ENCODE assay signal across 10 cellular contexts in the genomic region with DNA sequence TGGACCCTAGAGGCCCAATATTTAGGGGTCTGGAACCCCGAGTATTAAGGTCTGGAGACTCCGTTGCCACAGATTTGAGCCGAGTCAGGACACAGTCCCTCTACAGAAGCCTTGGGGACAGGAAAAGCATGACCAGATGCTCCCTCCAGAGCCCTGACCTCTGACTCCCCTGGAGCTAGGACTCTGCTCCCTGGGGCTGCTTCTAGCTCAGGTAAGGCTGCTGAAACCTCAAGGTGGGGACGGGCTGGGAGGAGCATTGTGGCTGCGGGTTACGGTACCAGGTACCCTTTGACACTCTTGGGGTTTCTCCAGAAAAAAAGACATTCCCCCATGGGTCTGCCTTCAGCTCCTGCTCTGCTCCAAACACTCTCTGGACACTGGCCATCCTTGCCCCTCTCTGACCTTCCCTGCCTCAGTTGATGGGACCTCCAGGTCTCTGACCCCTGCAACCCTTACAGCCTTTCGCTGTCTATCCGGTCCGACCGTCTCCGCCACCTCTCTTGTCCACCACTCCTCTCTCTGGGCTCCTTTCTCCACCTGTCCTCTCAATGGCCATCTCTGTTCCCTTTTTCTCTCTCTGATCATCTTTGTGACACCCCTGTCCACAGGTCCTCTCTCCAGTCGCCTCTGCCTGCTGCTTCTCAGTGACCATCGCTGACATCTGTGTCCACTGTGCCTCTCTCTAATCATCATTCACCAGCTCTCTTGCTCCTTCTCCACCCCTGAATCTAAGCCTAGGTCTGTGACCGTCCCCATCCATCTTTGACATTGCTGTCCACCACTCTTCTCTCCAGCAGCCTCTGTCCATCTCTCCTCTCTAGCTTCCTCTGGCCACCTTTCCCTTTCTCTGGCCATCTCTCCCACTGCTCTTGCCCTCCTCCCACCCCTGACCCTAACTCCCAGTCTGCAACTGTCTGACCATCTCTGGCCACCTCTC. TPM values are rescaled to one million over a fixed set of nuclear protein-coding genes. Genes with fewer than 3 reads are reported as not detected.
DNase-seq lines count a peak whose midpoint lies in the region; ATAC-seq and TF ChIP-seq lines count a peak whose summit lies in the region.
"Had no signal": no experiment of that assay in that cellular context is flagged by ENCODE, and none has a peak within 500 bp of the region (broad histone marks: within the 10 kb centered on the region; RNA-seq: fewer than 3 reads in every experiment).

No MANE protein-coding gene starts in this region.

- peak overlapping the region; percentile 71 for H3K27ac ChIP-seq in naive thymus-derived CD4-positive, alpha-beta T cell (ENCODE audit: low read depth, low read length)
- no peak overlapping the region for H3K27ac ChIP-seq in caudate nucleus (ENCODE audit: low read depth, low read length)

- peak overlapping the region; percentile 69 for H3K4me3 Mint-ChIP-seq in chondrocyte (ENCODE audit: unreplicated experiment)
- peak overlapping the region; percentile 77 to 98 (median 87) for H3K4me3 Mint-ChIP-seq in naive thymus-derived CD4-positive, alpha-beta T cell

- no peaks in the 10 kb centered on the region for H3K9me3 ChIP-seq in naive thymus-derived CD4-positive, alpha-beta T cell (ENCODE audit: control insufficient read depth in 2 of 3, low read length in 3 of 3)

- peaks cover 34% of the 10 kb centered on the region for H3K4me1 Mint-ChIP-seq in chondrocyte (ENCODE audit: low read depth)
- H3K4me1 Mint-ChIP-seq in naive thymus-derived CD4-positive, alpha-beta T cell = peaks cover 18 to 44% (median 37%) of the 10 kb centered on the region in 7 donors

- intact Hi-C loops in naive thymus-derived CD4-positive, alpha-beta T cell (cut with micrococcal nuclease) = no loop called here

- ATAC-seq in naive thymus-derived CD4-positive, alpha-beta T cell = peak; percentile 40

- CTCF ChIA-PET in AG04449 (lab: Yijun Ruan, JAX) = interaction anchor here (0.9 to 1.7 kb wide), 3 partner anchors 11 to 55 kb away, joined by 4 to 6 read pairs (median 4); no protein-coding TSS in a partner anchor
- CTCF ChIA-PET in naive thymus-derived CD4-positive, alpha-beta T cell (lab: Charles Lee) = interaction anchor here (0.7 to 1.5 kb wide), 2 partner anchors 56 to 191 kb away, joined by 7 read pairs; no protein-coding TSS in a partner anchor

- no peaks in the 10 kb centered on the region for H3K27me3 Mint-ChIP-seq in chondrocyte (ENCODE audit: low read depth)
- H3K27me3 Mint-ChIP-seq in naive thymus-derived CD4-positive, alpha-beta T cell = no peaks in the 10 kb centered on the region

- POLR2A ChIA-PET in AG04449 (lab: Yijun Ruan, JAX) = no interaction called here
- POLR2A ChIA-PET in naive thymus-derived CD4-positive, alpha-beta T cell (lab: Charles Lee) = interaction anchor here (1.2 to 2.1 kb wide), 4 partner anchors 14 to 76 kb away, joined by 3 to 7 read pairs (median 4); partner anchors contain the start of gene ALKBH6

- DNase-seq in AG04449 (ENCODE audit: low read depth, low spot score) (no peak), chondrocyte (ENCODE audit: low spot score) (no peak), RPMI8226 (no peak), caudate nucleus (lab: John Stamatoyannopoulos, UW) (no peak), hepatic stellate cell (ENCODE audit: low spot score) (no peak)
- DNase-seq in Jurkat, Clone E6-1 (ENCODE audit: low read depth, low spot score) = no peak
- no peak for DNase-seq in naive thymus-derived CD4-positive, alpha-beta T cell
- DNase-seq in effector CD8-positive, alpha-beta T cell (lab: John Stamatoyannopoulos, UW) = no peak
- DNase-seq: NCI-H146 had no signal

- H3K36me3 ChIP-seq in naive thymus-derived CD4-positive, alpha-beta T cell (ENCODE audit: control insufficient read depth in 2 of 3, insufficient read depth in 3 of 3, low read length in 3 of 3) = peaks cover 0 to 28% (median 0%) of the 10 kb centered on the region in 3 experiments

- no peaks in the 10 kb centered on the region for H3K9me3 Mint-ChIP-seq in chondrocyte (ENCODE audit: low read depth)
- H3K9me3 Mint-ChIP-seq in naive thymus-derived CD4-positive, alpha-beta T cell = no peaks in the 10 kb centered on the region

- TF ChIP-seq CTCF in AG04449 (IDR thresholded peaks at IDR 0.05; ENCODE audit: insufficient read depth, low read length, missing control alignments) (no peak), chondrocyte (IDR thresholded peaks at IDR 0.05) (no peak)

- H3K4me1 ChIP-seq in naive thymus-derived CD4-positive, alpha-beta T cell (ENCODE audit: control insufficient read depth in 2 of 2, insufficient read depth in 2 of 2, low read length in 2 of 2) = peaks cover 19 to 37% of the 10 kb centered on the region in 2 donors

- H3K27ac Mint-ChIP-seq in chondrocyte (ENCODE audit: unreplicated experiment) = peak overlapping the region; percentile 49
- H3K27ac Mint-ChIP-seq in naive thymus-derived CD4-positive, alpha-beta T cell = peak overlapping the region in 8 of 9 donors; percentile 53 to 91 (median 79)

- no peaks in the 10 kb centered on the region for H3K27me3 ChIP-seq in naive thymus-derived CD4-positive, alpha-beta T cell (ENCODE audit: control insufficient read depth in 2 of 2, insufficient read depth in 2 of 2, low read length in 2 of 2)

- H3K36me3 Mint-ChIP-seq in chondrocyte (ENCODE audit: low read depth) = peaks cover 10% of the 10 kb centered on the region
- peaks cover 0 to 9% (median 6%) of the 10 kb centered on the region in 5 donors for H3K36me3 Mint-ChIP-seq in naive thymus-derived CD4-positive, alpha-beta T cell

- peak overlapping the region; percentile 61 for H3K4me3 ChIP-seq in AG04449 (ENCODE audit: low read depth, low read length)
- H3K4me3 ChIP-seq in Jurkat, Clone E6-1 (ENCODE audit: low read length) = peak overlapping the region; percentile 70
- H3K4me3 ChIP-seq in naive thymus-derived CD4-positive, alpha-beta T cell (ENCODE audit: low read length) = peak overlapping the region; percentile 60

RNA-seq across cellular contexts. Expression of gene LRFN3, which starts 1.4 kb away (rescaled TPM):
- 17.1 TPM for polyA plus RNA-seq in Jurkat, Clone E6-1 (2012; ENCODE audit: insufficient read depth, insufficient read length)
- 18.4 to 23.3 TPM (median 21.0 TPM) in 3 replicates for total RNA-seq in chondrocyte
- total RNA-seq in naive thymus-derived CD4-positive, alpha-beta T cell = 10 to 100 TPM in 3 of 5 experiments, 1 to 10 TPM in 2; 5.7 to 14.9 (median 11.6) TPM
- 1 to 10 TPM; 1.2 to 2.4 TPM for polyA plus RNA-seq in naive thymus-derived CD4-positive, alpha-beta T cell

RNA-seq across cellular contexts. Expression of gene TYROBP, which starts 29.5 kb away (rescaled TPM):
- polyA plus RNA-seq in Jurkat, Clone E6-1 (2012; ENCODE audit: insufficient read depth, insufficient read length) = not detected
- total RNA-seq in chondrocyte = not detected in 3 replicates
- total RNA-seq in naive thymus-derived CD4-positive, alpha-beta T cell = 100 to 1,000 TPM in 1 of 5 experiments, 10 to 100 TPM in 3, not detected in 1; 15.1 to 428 (median 35.6) TPM
- polyA plus RNA-seq in naive thymus-derived CD4-positive, alpha-beta T cell = 1 to 10 TPM; 2.3 to 3.7 TPM

RNA-seq across cellular contexts. Expression of gene HCST, which starts 35.3 kb away (rescaled TPM):
- polyA plus RNA-seq in Jurkat, Clone E6-1 (2012; ENCODE audit: insufficient read depth, insufficient read length) = 30.0 TPM
- 0.50 to 1.0 TPM in 2 of 3 replicates, not detected in the other for total RNA-seq in chondrocyte
- 100 to 1,000 TPM in 3 of 5 experiments, 10 to 100 TPM in 2; 57.4 to 117 (median 113) TPM for total RNA-seq in naive thymus-derived CD4-positive, alpha-beta T cell
- polyA plus RNA-seq in naive thymus-derived CD4-positive, alpha-beta T cell = 100 to 1,000 TPM; 879 to 895 TPM
- total RNA-seq: temporal lobe had no signal

RNA-seq across cellular contexts. Expression of gene NFKBID, which starts 37.3 kb away (rescaled TPM):
- 16.1 TPM for polyA plus RNA-seq in Jurkat, Clone E6-1 (2012; ENCODE audit: insufficient read depth, insufficient read length)
- 4.4 to 5.0 TPM (median 4.4 TPM) in 3 replicates for total RNA-seq in chondrocyte
- 100 to 1,000 TPM in 1 of 5 experiments, 10 to 100 TPM in 4; 47.8 to 116 (median 57.0) TPM for total RNA-seq in naive thymus-derived CD4-positive, alpha-beta T cell
- polyA plus RNA-seq in naive thymus-derived CD4-positive, alpha-beta T cell = 1 to 10 TPM; 2.4 to 6.5 TPM

RNA-seq across cellular contexts. Expression of gene SDHAF1, which starts 57.4 kb away (rescaled TPM):
- 17.9 TPM for polyA plus RNA-seq in Jurkat, Clone E6-1 (2012; ENCODE audit: insufficient read depth, insufficient read length)
- 10.8 to 12.0 TPM (median 11.2 TPM) in 3 replicates for total RNA-seq in chondrocyte
- total RNA-seq in naive thymus-derived CD4-positive, alpha-beta T cell = 10 to 100 TPM in 3 of 5 experiments, 1 to 10 TPM in 2; 7.8 to 26.1 (median 17.8) TPM
- polyA plus RNA-seq in naive thymus-derived CD4-positive, alpha-beta T cell = 10 to 100 TPM; 29.9 to 58.1 TPM

Comparison
In these comparisons a context has a peak if more than half of its experiments do, and no peak if none do; other contexts are left out.
1. RNA of gene HCST, which starts 35.3 kb away (total RNA-seq): 57.4 to 117 TPM in naive thymus-derived CD4-positive, alpha-beta T cell; 0.50 to 1.0 TPM in chondrocyte; every median in the first group is over 10 times any median in the second.
2. Peak in every context shown above with its lines, with median percentiles within 50 percentile points of each other: H3K4me3 ChIP-seq.